Comparison of ENCODE assay signal across 1 cellular context in genomic region chr20:1622450-1622849, GRCh38.
TF ChIP-seq lines count a peak whose summit lies in the region.

No MANE protein-coding gene starts in this region.

TF ChIP-seq in GM12878, 131 proteins besides CTCF, POLR2A, EP300 and RAD21 (continued from another document and continues in another):
- TF ChIP-seq ZNF687 (IDR thresholded peaks at IDR 0.05) (peak; percentile 50), KAT2A (conservative IDR thresholded peaks at IDR 0.05; ENCODE audit: control insufficient read depth, low read depth, low read length) (no peak), TARDBP (IDR thresholded peaks at IDR 0.05; ENCODE audit: borderline replicate concordance) (no peak), YY1 (IDR thresholded peaks at IDR 0.05; ENCODE audit: low read depth, low read length) (no peak), ZNF384 (IDR thresholded peaks at IDR 0.05; ENCODE audit: borderline replicate concordance, low read depth, low read length) (no peak), ZBTB11 (CRISPR knock-in tag; IDR thresholded peaks at IDR 0.05) (no peak), IKZF2 (IDR thresholded peaks at IDR 0.05) (peak; percentile 71 to 86; a peak in 3 of 4 replicates), IRF5 (IDR thresholded peaks at IDR 0.05; ENCODE audit: borderline replicate concordance) (no peak), USF2 (IDR thresholded peaks at IDR 0.05; ENCODE audit: borderline replicate concordance, low read depth, low read length) (no peak), RCOR1 (conservative IDR thresholded peaks at IDR 0.05; ENCODE audit: low read depth, low read length) (no peak), SP1 (IDR thresholded peaks at IDR 0.05; ENCODE audit: low read depth, low read length) (no peak), ZNF592 (IDR thresholded peaks at IDR 0.05) (0 out of 2 replicates have a peak, but pooled peaks have one; percentile 12), CREB1 (IDR thresholded peaks at IDR 0.05; ENCODE audit: low read depth) (no peak), E4F1 (IDR thresholded peaks at IDR 0.05; ENCODE audit: borderline replicate concordance, partially characterized antibody) (no peak), SRF (IDR thresholded peaks at IDR 0.05; ENCODE audit: low read depth in 2 of 2, low read length in 2 of 2) (peak in 1 of 2 experiments; percentile 84; a peak in 3 of 4 replicates), CBFB (IDR thresholded peaks at IDR 0.05; ENCODE audit: low read depth) (no peak), CUX1 (IDR thresholded peaks at IDR 0.05; ENCODE audit: insufficient replicate concordance, low read depth, low read length) (no peak), RELB (IDR thresholded peaks at IDR 0.05; ENCODE audit: low read depth) (peak; percentile 60; the same call in 1 of the 2 replicates), MAX (IDR thresholded peaks at IDR 0.05; ENCODE audit: low read depth, low read length) (no peak), WRNIP1 (IDR thresholded peaks at IDR 0.05; ENCODE audit: borderline replicate concordance, low read depth, low read length) (no peak), SMAD1 (IDR thresholded peaks at IDR 0.05; ENCODE audit: low read depth, partially characterized antibody) (peak; percentile 39), MTA2 (IDR thresholded peaks at IDR 0.05; ENCODE audit: low read depth) (peak; percentile 87), POLR2AphosphoS2 (IDR thresholded peaks at IDR 0.05; ENCODE audit: low read depth, low read length) (no peak), FOXM1 (IDR thresholded peaks at IDR 0.05; ENCODE audit: low read depth, low read length) (no peak), LARP7 (IDR thresholded peaks at IDR 0.05) (no peak), ZNF24 (IDR thresholded peaks at IDR 0.05) (0 out of 2 replicates have a peak, but pooled peaks have one; percentile 19)
